ENCODE assay signal across 19 cellular contexts in the genomic region with DNA sequence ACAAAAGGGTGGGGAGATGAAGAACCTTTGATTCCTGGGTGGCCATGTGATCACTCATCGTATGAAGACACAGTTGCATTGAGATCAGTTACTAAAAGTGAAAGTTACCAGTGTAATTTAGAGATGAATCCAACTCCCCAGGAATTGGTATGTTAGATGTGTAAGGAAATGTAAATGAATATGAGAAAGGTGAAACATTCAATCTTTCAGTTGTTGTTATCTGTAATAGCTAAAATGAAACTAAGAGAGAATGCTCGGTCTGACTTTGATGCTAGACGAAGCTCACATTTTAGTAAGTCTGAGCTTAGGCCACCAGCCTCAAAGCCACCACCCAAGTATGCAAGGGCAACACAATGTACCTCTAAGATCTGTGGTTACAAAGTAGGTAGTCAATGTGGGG.
"Had no signal": no experiment of that assay in that cellular context is flagged by ENCODE, and none has a peak within 500 bp of the region (broad histone marks: within the 10 kb centered on the region; RNA-seq: fewer than 3 reads in every experiment).

No MANE protein-coding gene starts in this region.

- H3K9me3 ChIP-seq: breast epithelium, esophagus squamous epithelium, suprapubic skin had no signal

- H3K27ac ChIP-seq: breast epithelium, esophagus squamous epithelium, hepatocyte, suprapubic skin had no signal

- H3K4me1 Mint-ChIP-seq: mesothelial cell of epicardium, nephron progenitor cell had no signal

- H3K36me3 ChIP-seq: breast epithelium, esophagus squamous epithelium, suprapubic skin had no signal

- H3K79me2 ChIP-seq: hepatocyte had no signal

- H3K4me3 ChIP-seq: breast epithelium, esophagus squamous epithelium, hepatocyte, lung, suprapubic skin had no signal

- H3K4me3 Mint-ChIP-seq: mesothelial cell of epicardium, nephron progenitor cell had no signal

- DNase-seq: activated CD4-positive, CD25-positive, alpha-beta regulatory T cell treated with anti-CD3 and anti-CD28 coated beads, Interleukin-2, amount 50 U/mL, for 72 hours; activated naive CD4-positive, alpha-beta T cell; anterior cingulate cortex; cerebellar nuclear complex; effector CD8-positive, alpha-beta T cell; esophagus squamous epithelium; islet precursor cell; nephron progenitor cell; occipital lobe; stimulated activated CD4-positive, alpha-beta T cell treated with anti-CD3 and anti-CD28 coated beads, Interleukin-4, amount 100 ng/mL, for 1 hour; stimulated activated naive CD4-positive, alpha-beta T cell treated with Interleukin-2 at 50 U/mL for 16 hours; T1000; trophoblast cell had no signal

- H3K4me2 ChIP-seq: hepatocyte had no signal

- FAIRE-seq: endothelial cell of umbilical vein had no signal

- H2AFZ ChIP-seq: hepatocyte had no signal

- H3K27me3 ChIP-seq: esophagus squamous epithelium, hepatocyte, suprapubic skin had no signal

- H3K4me1 ChIP-seq: breast epithelium, esophagus squamous epithelium, suprapubic skin had no signal

- H3K36me3 Mint-ChIP-seq: mesothelial cell of epicardium had no signal

- H3K27ac Mint-ChIP-seq: mesothelial cell of epicardium, nephron progenitor cell had no signal
